ENCODE assay signal across 12 cellular contexts in genomic region chr1:32182060-32182459, GRCh38. TPM values are rescaled to one million over a fixed set of nuclear protein-coding genes. Genes with fewer than 3 reads are reported as not detected.
A peak's percentile ranks its signal among the peaks of the same experiment; 100 is the strongest.
DNase-seq lines count a peak whose midpoint lies in the region; ATAC-seq and TF ChIP-seq lines count a peak whose summit lies in the region.
"Had no signal": no experiment of that assay in that cellular context is flagged by ENCODE, and none has a peak within 500 bp of the region (broad histone marks: within the 10 kb centered on the region; RNA-seq: fewer than 3 reads in every experiment).

No MANE protein-coding gene starts in this region.

- H3K27me3 Mint-ChIP-seq in natural killer cell treated with Interleukin-12 subunit alpha and Interleukin-12 subunit beta and Interleukin-15 and Interleukin-18, amount 100 ng/mL, for 72 hours: no peaks in the 10 kb centered on the region
- H3K27me3 Mint-ChIP-seq in natural killer cell (ENCODE audit: low read depth in 2 of 2): no peaks in the 10 kb centered on the region
- H3K27me3 Mint-ChIP-seq in activated CD4-positive, alpha-beta memory T cell treated with anti-CD3 and anti-CD28 coated beads, Interleukin-2, amount 10 ng/mL, durations not matched to agents 7 days and 5 days: no peaks in the 10 kb centered on the region

- H3K9me3 ChIP-seq in thoracic aorta: no peaks in the 10 kb centered on the region

- peak overlapping the region; percentile 77 for H3K4me3 ChIP-seq in fibroblast of pulmonary artery (replicated peaks; ENCODE audit: low read depth, low read length)
- H3K4me3 ChIP-seq in thoracic aorta: peak overlapping the region; percentile 82

- CTCF ChIA-PET in activated CD4-positive, alpha-beta memory T cell treated with anti-CD3 and anti-CD28 coated beads, Interleukin-2, amount 10 ng/mL, durations not matched to agents 7 days and 5 days (lab: Charles Lee): interaction anchor here (0.8 to 3.5 kb wide), 2 partner anchors 66 to 74 kb away, joined by 3 to 15 read pairs; partner anchors contain the start of gene KPNA6

- peak overlapping the region in 1 of 2 donors; percentile 99 for H3K27ac Mint-ChIP-seq in natural killer cell treated with Interleukin-12 subunit alpha and Interleukin-12 subunit beta and Interleukin-15 and Interleukin-18, amount 100 ng/mL, for 72 hours
- H3K27ac Mint-ChIP-seq in natural killer cell: peak overlapping the region in 1 of 2 donors; percentile 98
- peak overlapping the region; percentile 88 for H3K27ac Mint-ChIP-seq in activated CD4-positive, alpha-beta memory T cell treated with anti-CD3 and anti-CD28 coated beads, Interleukin-2, amount 10 ng/mL, durations not matched to agents 7 days and 5 days

- ATAC-seq in natural killer cell treated with Interleukin-12 subunit alpha and Interleukin-12 subunit beta and Interleukin-15 and Interleukin-18, amount 100 ng/mL, for 72 hours: no peak
- ATAC-seq in natural killer cell (no peak), thoracic aorta (ENCODE audit: insufficient number of reproducible peaks, low FRiP score, low read depth) (no peak), HG03432 (IDR thresholded peaks at IDR 0.05; ENCODE audit: unreplicated experiment) (no peak), GM21529 (IDR thresholded peaks at IDR 0.05; ENCODE audit: unreplicated experiment) (no peak)

- H3K36me3 Mint-ChIP-seq in natural killer cell treated with Interleukin-12 subunit alpha and Interleukin-12 subunit beta and Interleukin-15 and Interleukin-18, amount 100 ng/mL, for 72 hours: peaks cover 42% of the 10 kb centered on the region
- no peaks in the 10 kb centered on the region for H3K36me3 Mint-ChIP-seq in natural killer cell
- peaks cover 62% of the 10 kb centered on the region for H3K36me3 Mint-ChIP-seq in activated CD4-positive, alpha-beta memory T cell treated with anti-CD3 and anti-CD28 coated beads, Interleukin-2, amount 10 ng/mL, durations not matched to agents 7 days and 5 days (ENCODE audit: low read depth)

- H3K27me3 ChIP-seq in thoracic aorta (replicated peaks; ENCODE audit: insufficient read depth): no peaks in the 10 kb centered on the region

- H3K36me3 ChIP-seq in thoracic aorta: peaks cover 15% of the 10 kb centered on the region

- intact Hi-C loops in natural killer cell (cut with micrococcal nuclease): no loop called here

- H3K9me3 Mint-ChIP-seq in natural killer cell treated with Interleukin-12 subunit alpha and Interleukin-12 subunit beta and Interleukin-15 and Interleukin-18, amount 100 ng/mL, for 72 hours: no peaks in the 10 kb centered on the region
- H3K9me3 Mint-ChIP-seq in natural killer cell: no peaks in the 10 kb centered on the region
- no peaks in the 10 kb centered on the region for H3K9me3 Mint-ChIP-seq in activated CD4-positive, alpha-beta memory T cell treated with anti-CD3 and anti-CD28 coated beads, Interleukin-2, amount 10 ng/mL, durations not matched to agents 7 days and 5 days

- peaks cover 20 to 55% of the 10 kb centered on the region in 2 donors for H3K4me1 ChIP-seq in thoracic aorta (ENCODE audit: control insufficient read depth in 1 of 2, low read depth in 2 of 2)

- H3K4me1 Mint-ChIP-seq in natural killer cell treated with Interleukin-12 subunit alpha and Interleukin-12 subunit beta and Interleukin-15 and Interleukin-18, amount 100 ng/mL, for 72 hours (ENCODE audit: low read depth in 2 of 2): peaks cover 52 to 55% of the 10 kb centered on the region in 2 donors
- peaks cover 48 to 59% of the 10 kb centered on the region in 2 donors for H3K4me1 Mint-ChIP-seq in natural killer cell
- peaks cover 61% of the 10 kb centered on the region for H3K4me1 Mint-ChIP-seq in activated CD4-positive, alpha-beta memory T cell treated with anti-CD3 and anti-CD28 coated beads, Interleukin-2, amount 10 ng/mL, durations not matched to agents 7 days and 5 days

- peak overlapping the region; percentile 65 for H3K4me3 Mint-ChIP-seq in natural killer cell treated with Interleukin-12 subunit alpha and Interleukin-12 subunit beta and Interleukin-15 and Interleukin-18, amount 100 ng/mL, for 72 hours
- no peak overlapping the region for H3K4me3 Mint-ChIP-seq in natural killer cell
- H3K4me3 Mint-ChIP-seq in activated CD4-positive, alpha-beta memory T cell treated with anti-CD3 and anti-CD28 coated beads, Interleukin-2, amount 10 ng/mL, durations not matched to agents 7 days and 5 days: peak overlapping the region; percentile 88

- POLR2A ChIA-PET in activated CD4-positive, alpha-beta memory T cell treated with anti-CD3 and anti-CD28 coated beads, Interleukin-2, amount 10 ng/mL, durations not matched to agents 7 days and 5 days (lab: Charles Lee): interaction anchor here (1.1 to 8.1 kb wide), 4 partner anchors 15 to 109 kb away, joined by 3 to 109 read pairs (median 15); partner anchors contain the start of genes CCDC28B and LCK

- no peak for TF ChIP-seq CTCF in natural killer cell (IDR thresholded peaks at IDR 0.05)
- TF ChIP-seq CTCF in fibroblast of pulmonary artery (IDR thresholded peaks at IDR 0.05; ENCODE audit: low read length, missing control alignments): no peak
- no peak for TF ChIP-seq CTCF in thoracic aorta (IDR thresholded peaks at IDR 0.05)

- H3K27ac ChIP-seq in thoracic aorta: no peak overlapping the region

- no peak for DNase-seq in natural killer cell treated with Interleukin-12 subunit alpha and Interleukin-12 subunit beta and Interleukin-15 and Interleukin-18, amount 100 ng/mL, for 72 hours (ENCODE audit: low spot score)
- no peak for DNase-seq in natural killer cell
- no peak for DNase-seq in activated CD4-positive, alpha-beta memory T cell treated with anti-CD3 and anti-CD28 coated beads, Interleukin-2, amount 10 ng/mL, durations not matched to agents 7 days and 5 days
- no peak for DNase-seq in fibroblast of pulmonary artery (ENCODE audit: low read depth)
- DNase-seq in thoracic aorta (ENCODE audit: low spot score): no peak
- DNase-seq in stimulated activated CD8-positive, alpha-beta memory T cell treated with anti-CD3 and anti-CD28 coated beads, Interleukin-4, amount 100 ng/mL, for 48 hours: no peak
- DNase-seq: effector memory CD4-positive, alpha-beta T cell; kidney; NCI-H524 had no signal

RNA-seq across cellular contexts. Expression of gene TXLNA, which starts 2.6 kb away (rescaled TPM):
- total RNA-seq in natural killer cell treated with Interleukin-12 subunit alpha and Interleukin-12 subunit beta and Interleukin-15 and Interleukin-18, amount 100 ng/mL, for 72 hours: 100 to 1,000 TPM; 101 to 118 TPM
- total RNA-seq in natural killer cell (10 to 100 TPM; 26.0 to 36.0 (median 33.3) TPM), thoracic aorta (10 to 100 TPM; 57.5 to 89.5 TPM)
- total RNA-seq in activated CD4-positive, alpha-beta memory T cell treated with anti-CD3 and anti-CD28 coated beads, Interleukin-2, amount 10 ng/mL, durations not matched to agents 7 days and 5 days: 10 to 100 TPM; 79.8 to 81.2 TPM

RNA-seq across cellular contexts. Expression of gene CCDC28B, which starts 18.3 kb away (rescaled TPM):
- 10 to 100 TPM; 12.4 to 13.6 TPM for total RNA-seq in natural killer cell treated with Interleukin-12 subunit alpha and Interleukin-12 subunit beta and Interleukin-15 and Interleukin-18, amount 100 ng/mL, for 72 hours
- total RNA-seq in natural killer cell (10 to 100 TPM; 19.3 to 30.6 (median 19.8) TPM), thoracic aorta (1 to 10 TPM in 1 of 2 donors, not detected in 1; 2.0 TPM)
- total RNA-seq in activated CD4-positive, alpha-beta memory T cell treated with anti-CD3 and anti-CD28 coated beads, Interleukin-2, amount 10 ng/mL, durations not matched to agents 7 days and 5 days: 10 to 100 TPM; 20.2 to 23.5 TPM

RNA-seq across cellular contexts. Expression of gene IQCC, which starts 23.4 kb away (rescaled TPM):
- total RNA-seq in natural killer cell treated with Interleukin-12 subunit alpha and Interleukin-12 subunit beta and Interleukin-15 and Interleukin-18, amount 100 ng/mL, for 72 hours: 1 to 10 TPM; 1.7 to 5.0 TPM
- total RNA-seq in natural killer cell (1 to 10 TPM; 1.8 to 3.5 (median 3.3) TPM), thoracic aorta (1 to 10 TPM in 1 of 2 donors, not detected in 1; 1.4 TPM)
- 1 to 10 TPM; 3.7 to 3.8 TPM for total RNA-seq in activated CD4-positive, alpha-beta memory T cell treated with anti-CD3 and anti-CD28 coated beads, Interleukin-2, amount 10 ng/mL, durations not matched to agents 7 days and 5 days

RNA-seq across cellular contexts. Expression of gene DCDC2B, which starts 26.8 kb away (rescaled TPM):
- total RNA-seq in natural killer cell treated with Interleukin-12 subunit alpha and Interleukin-12 subunit beta and Interleukin-15 and Interleukin-18, amount 100 ng/mL, for 72 hours: under 1 TPM; 0.19 to 0.22 TPM
- total RNA-seq in natural killer cell (not detected), thoracic aorta (not detected)
- under 1 TPM in 1 of 2 experiments, not detected in 1; 0.13 TPM for total RNA-seq in activated CD4-positive, alpha-beta memory T cell treated with anti-CD3 and anti-CD28 coated beads, Interleukin-2, amount 10 ng/mL, durations not matched to agents 7 days and 5 days
- total RNA-seq: kidney, M059J had no signal

RNA-seq across cellular contexts. Expression of gene TMEM234, which starts 40.1 kb away (rescaled TPM):
- 10 to 100 TPM; 15.6 to 15.8 TPM for total RNA-seq in natural killer cell treated with Interleukin-12 subunit alpha and Interleukin-12 subunit beta and Interleukin-15 and Interleukin-18, amount 100 ng/mL, for 72 hours
- 10 to 100 TPM; 22.2 to 27.1 (median 24.7) TPM for total RNA-seq in natural killer cell
- total RNA-seq in activated CD4-positive, alpha-beta memory T cell treated with anti-CD3 and anti-CD28 coated beads, Interleukin-2, amount 10 ng/mL, durations not matched to agents 7 days and 5 days: 10 to 100 TPM; 15.3 to 16.4 TPM
- total RNA-seq in thoracic aorta: 10 to 100 TPM in 1 of 2 donors, 1 to 10 TPM in 1; 9.5 to 20.0 TPM

Comparison
In these comparisons a context has a peak if more than half of its experiments do, and no peak if none do; other contexts are left out.
1. RNA of gene CCDC28B, which starts 18.3 kb away (total RNA-seq): 20.2 to 23.5 TPM in activated CD4-positive, alpha-beta memory T cell treated with anti-CD3 and anti-CD28 coated beads, Interleukin-2, amount 10 ng/mL, durations not matched to agents 7 days and 5 days, 19.3 to 30.6 TPM in natural killer cell and 12.4 to 13.6 TPM in natural killer cell treated with Interleukin-12 subunit alpha and Interleukin-12 subunit beta and Interleukin-15 and Interleukin-18, amount 100 ng/mL, for 72 hours; 2.0 TPM in thoracic aorta; every median in the first group is over 4 times any median in the second.